8 cellular contexts compared by ENCODE assay signal in the genomic region with DNA sequence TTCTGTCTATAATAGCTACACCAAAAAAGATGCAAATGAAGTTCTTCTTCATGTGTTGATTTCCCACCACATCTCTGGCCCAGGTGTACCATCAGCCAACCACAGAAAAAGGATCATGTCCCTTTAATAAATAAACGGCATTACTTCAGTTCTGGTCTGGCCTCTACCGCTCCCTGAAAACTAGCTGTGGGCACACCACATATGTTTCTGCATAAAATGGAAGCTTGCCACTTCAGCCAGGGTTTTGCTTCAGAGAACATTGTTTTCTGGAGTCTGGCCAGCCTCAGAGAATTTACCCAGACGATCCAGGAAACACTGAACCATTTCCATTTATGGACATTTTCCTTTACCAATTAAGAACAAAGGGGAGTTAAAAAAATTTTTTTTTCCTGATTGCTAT. TPM values are rescaled to one million over a fixed set of nuclear protein-coding genes. Genes with fewer than 3 reads are reported as not detected.
DNase-seq lines count a peak whose midpoint lies in the region; ATAC-seq and TF ChIP-seq lines count a peak whose summit lies in the region.

No MANE protein-coding gene starts in this region.

- H3K4me3 Mint-ChIP-seq in T-helper 2 cell treated with Interferon-gamma antibody and Interleukin-4, amounts not matched to agents 5 μg/mL and 100 μg/mL, for 36 hours = no peak overlapping the region

- in situ Hi-C loops in GM13977 (cut with MboI; ENCODE audit: low pct_unique_long_range_greater_than_20kb, low sequenced_read_pairs, unreplicated experiment) = no loop called here

- intact Hi-C loops in sciatic nerve (cut with DNase I) = loop anchor here (5.0 kb wide), 1 partner anchor 297 kb away; no protein-coding TSS in a partner anchor

- no peaks in the 10 kb centered on the region for H3K36me3 Mint-ChIP-seq in T-helper 2 cell treated with Interferon-gamma antibody and Interleukin-4, amounts not matched to agents 5 μg/mL and 100 μg/mL, for 36 hours (ENCODE audit: low read depth)

- H3K4me1 Mint-ChIP-seq in T-helper 2 cell treated with Interferon-gamma antibody and Interleukin-4, amounts not matched to agents 5 μg/mL and 100 μg/mL, for 36 hours (ENCODE audit: low read depth) = no peaks in the 10 kb centered on the region

- no peaks in the 10 kb centered on the region for H3K27me3 Mint-ChIP-seq in T-helper 2 cell treated with Interferon-gamma antibody and Interleukin-4, amounts not matched to agents 5 μg/mL and 100 μg/mL, for 36 hours (ENCODE audit: low read depth)

- H3K9me3 Mint-ChIP-seq in T-helper 2 cell treated with Interferon-gamma antibody and Interleukin-4, amounts not matched to agents 5 μg/mL and 100 μg/mL, for 36 hours = no peaks in the 10 kb centered on the region

- DNase-seq in GM13977 (ENCODE audit: low spot score) (peak; percentile 28), NCI-H526 (lab: John Stamatoyannopoulos, UW) (peak; percentile 40 to 58), fibroblast of gingiva (ENCODE audit: low read depth) (peak; percentile 95), sciatic nerve (ENCODE audit: low spot score) (no peak), MV-4-11 (lab: John Stamatoyannopoulos, UW) (no peak), NCI-H187 (lab: John Stamatoyannopoulos, UW) (no peak)
- no peak for DNase-seq in T-helper 2 cell treated with Interferon-gamma antibody and Interleukin-4, amounts not matched to agents 5 μg/mL and 100 μg/mL, for 36 hours (ENCODE audit: low spot score)

- H3K27ac Mint-ChIP-seq in T-helper 2 cell treated with Interferon-gamma antibody and Interleukin-4, amounts not matched to agents 5 μg/mL and 100 μg/mL, for 36 hours = no peak overlapping the region

- peak; percentile 61 for ATAC-seq in sciatic nerve
- no peak for ATAC-seq in HG02970 (IDR thresholded peaks at IDR 0.05; ENCODE audit: low FRiP score, unreplicated experiment)

- no peak for TF ChIP-seq CTCF in GM13977 (IDR thresholded peaks at IDR 0.05; ENCODE audit: extremely low read depth, insufficient read depth, missing control alignments)

RNA-seq across cellular contexts. Expression of gene LAMC2, which starts 5.9 kb away (rescaled TPM):
- total RNA-seq in sciatic nerve = 3.4 TPM

Comparison
In these comparisons a context has a peak if more than half of its experiments do, and no peak if none do; other contexts are left out.
1. DNase-seq: peak in GM13977 (single experiment), NCI-H526 (2 of 2) and fibroblast of gingiva (single experiment); none in sciatic nerve (single experiment), MV-4-11 (single experiment), NCI-H187 (0 of 2) and T-helper 2 cell treated with Interferon-gamma antibody and Interleukin-4, amounts not matched to agents 5 μg/mL and 100 μg/mL, for 36 hours (single experiment).